Comparison of ENCODE assay signal across 1 cellular context in the genomic region with DNA sequence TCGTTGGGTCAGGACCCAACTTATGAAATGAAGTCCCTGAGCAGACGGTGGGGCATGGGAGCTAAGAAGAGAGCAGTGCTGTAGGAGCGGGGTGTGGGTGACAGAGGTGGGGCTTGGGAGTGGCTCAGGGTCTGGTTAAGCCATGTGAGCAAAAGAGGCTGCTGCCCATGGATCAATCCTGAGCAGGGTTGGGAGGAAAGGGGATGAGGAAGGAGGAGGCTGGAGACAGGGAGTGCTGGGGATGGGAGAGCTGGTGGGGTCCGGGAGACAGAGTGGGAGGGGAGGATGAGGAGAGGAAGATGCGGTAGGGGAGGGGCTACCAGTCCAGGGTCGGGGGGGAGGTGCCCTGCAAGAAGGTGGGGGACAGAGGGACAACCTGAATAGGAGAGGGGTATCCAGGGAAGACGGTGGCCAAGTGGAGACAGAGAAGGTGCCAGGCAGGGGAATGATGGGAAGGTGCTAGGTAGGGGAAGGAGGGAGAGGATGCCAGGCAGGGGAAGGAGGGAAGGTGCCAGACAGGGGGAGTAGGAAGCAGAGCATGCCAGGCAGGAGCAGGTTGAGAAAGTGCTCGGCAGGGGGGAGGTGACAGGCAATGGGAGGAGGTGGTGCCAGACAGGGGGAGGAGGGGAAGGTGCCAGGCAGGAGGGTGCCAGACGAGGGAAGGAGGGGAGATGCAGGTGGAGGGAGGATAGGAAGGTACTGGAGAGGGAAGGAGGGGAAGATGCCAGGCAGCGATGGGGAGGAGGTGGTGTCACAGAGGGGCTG.
TF ChIP-seq lines count a peak whose summit lies in the region.

No MANE protein-coding gene starts in this region.

TF ChIP-seq in IMR-90, 13 proteins besides CTCF, POLR2A, EP300 and RAD21:
- no peak for TF ChIP-seq CHD1 (IDR thresholded peaks at IDR 0.05; ENCODE audit: low read depth, low read length)
- TF ChIP-seq MAZ (IDR thresholded peaks at IDR 0.05; ENCODE audit: borderline replicate concordance, low read depth, low read length), result no peak
- no peak for TF ChIP-seq RFX5 (IDR thresholded peaks at IDR 0.05; ENCODE audit: low read depth, low read length)
- TF ChIP-seq SMC3 (IDR thresholded peaks at IDR 0.05; ENCODE audit: low read depth, low read length), result no peak
- TF ChIP-seq MAFK (IDR thresholded peaks at IDR 0.05; ENCODE audit: low read depth, low read length), result no peak
- TF ChIP-seq ELK1 (IDR thresholded peaks at IDR 0.05; ENCODE audit: borderline replicate concordance, low read depth, low read length), result no peak
- TF ChIP-seq NFE2L2 (IDR thresholded peaks at IDR 0.05; ENCODE audit: low read depth, low read length), result no peak
- TF ChIP-seq, protein P1, sequence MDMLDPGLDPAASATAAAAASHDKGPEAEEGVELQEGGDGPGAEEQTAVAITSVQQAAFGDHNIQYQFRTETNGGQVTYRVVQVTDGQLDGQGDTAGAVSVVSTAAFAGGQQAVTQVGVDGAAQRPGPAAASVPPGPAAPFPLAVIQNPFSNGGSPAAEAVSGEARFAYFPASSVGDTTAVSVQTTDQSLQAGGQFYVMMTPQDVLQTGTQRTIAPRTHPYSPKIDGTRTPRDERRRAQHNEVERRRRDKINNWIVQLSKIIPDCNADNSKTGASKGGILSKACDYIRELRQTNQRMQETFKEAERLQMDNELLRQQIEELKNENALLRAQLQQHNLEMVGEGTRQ (IDR thresholded peaks at IDR 0.05; ENCODE audit: low read depth, low read length), result no peak
- no peak for TF ChIP-seq CEBPB (IDR thresholded peaks at IDR 0.05; ENCODE audit: low read depth, low read length)
- TF ChIP-seq MXI1 (IDR thresholded peaks at IDR 0.05; ENCODE audit: borderline replicate concordance, low read depth, low read length), result no peak
- TF ChIP-seq BHLHE40 (IDR thresholded peaks at IDR 0.05; ENCODE audit: low read depth, low read length), result no peak
- no peak for TF ChIP-seq RCOR1 (IDR thresholded peaks at IDR 0.05; ENCODE audit: insufficient replicate concordance, low read length)
- no peak for TF ChIP-seq FOS (IDR thresholded peaks at IDR 0.05; ENCODE audit: low read depth, low read length)
